8 cellular contexts compared by ENCODE assay signal in genomic region chr1:91499904-91500755, GRCh38. TPM values are rescaled to one million over a fixed set of nuclear protein-coding genes. Genes with fewer than 3 reads are reported as not detected.
DNase-seq lines count a peak whose midpoint lies in the region; ATAC-seq and TF ChIP-seq lines count a peak whose summit lies in the region.

No MANE protein-coding gene starts in this region.

- ATAC-seq in HG02943 (IDR thresholded peaks at IDR 0.05; ENCODE audit: low read depth, unreplicated experiment) (peak; percentile 18), foreskin keratinocyte (peak; percentile 51)
- ATAC-seq in stimulated activated naive CD8-positive, alpha-beta T cell treated with anti-CD3 and anti-CD28 coated beads, Interleukin-15, Interleukin-2, amounts not matched to agents 100 U/mL and 50 U/mL, for 24 hours, result peak; percentile 26

- H3K27ac ChIP-seq in SJSA1 (peak overlapping the region; percentile 88), foreskin keratinocyte (peak overlapping the region; percentile 88)

- H3K4me3 ChIP-seq in SJSA1, result peak overlapping the region; percentile 55

- DNase-seq in SIG-M5 treated with dmso at 0.1 percent for 504 hours (lab: John Stamatoyannopoulos, UW; ENCODE audit: unreplicated experiment), result peak; percentile 75
- no peak for DNase-seq in SIG-M5 (lab: John Stamatoyannopoulos, UW)
- DNase-seq in SJSA1 (ENCODE audit: low read depth in 1 of 2, low spot score in 2 of 2), result no peak
- no peak for DNase-seq in foreskin keratinocyte
- DNase-seq in stimulated activated naive CD8-positive, alpha-beta T cell treated with anti-CD3 and anti-CD28 coated beads, Interleukin-15, Interleukin-2, amounts not matched to agents 100 U/mL and 50 U/mL, for 24 hours, result no peak
- DNase-seq in NCI-H1105 (lab: John Stamatoyannopoulos, UW), result no peak
- DNase-seq in NCI-H1048 (lab: John Stamatoyannopoulos, UW), result no peak

- no peak for TF ChIP-seq CTCF in foreskin keratinocyte (conservative IDR thresholded peaks at IDR 0.05)

- no peaks in the 10 kb centered on the region for H3K9me3 ChIP-seq in SJSA1 (replicated peaks)

- H3K27me3 ChIP-seq in SJSA1 (replicated peaks) (no peaks in the 10 kb centered on the region), foreskin keratinocyte (no peaks in the 10 kb centered on the region)

- H3K4me1 ChIP-seq in SJSA1 (replicated peaks) (peaks cover 18% of the 10 kb centered on the region), foreskin keratinocyte (peaks cover 11% of the 10 kb centered on the region)

- no peaks in the 10 kb centered on the region for H3K36me3 ChIP-seq in SJSA1

RNA-seq across cellular contexts. Expression of gene CDC7, which starts 0.5 kb away (rescaled TPM):
- total RNA-seq in SJSA1 (2014; rRNA removed; shearing (Covaris generic)), result 13.7 and 15.4 TPM in 2 replicates
- 11.7 and 12.7 TPM in 2 replicates for total RNA-seq in foreskin keratinocyte
- polyA plus RNA-seq in foreskin keratinocyte, result 4.5 and 6.6 TPM in 2 replicates
